In the genomic region with DNA sequence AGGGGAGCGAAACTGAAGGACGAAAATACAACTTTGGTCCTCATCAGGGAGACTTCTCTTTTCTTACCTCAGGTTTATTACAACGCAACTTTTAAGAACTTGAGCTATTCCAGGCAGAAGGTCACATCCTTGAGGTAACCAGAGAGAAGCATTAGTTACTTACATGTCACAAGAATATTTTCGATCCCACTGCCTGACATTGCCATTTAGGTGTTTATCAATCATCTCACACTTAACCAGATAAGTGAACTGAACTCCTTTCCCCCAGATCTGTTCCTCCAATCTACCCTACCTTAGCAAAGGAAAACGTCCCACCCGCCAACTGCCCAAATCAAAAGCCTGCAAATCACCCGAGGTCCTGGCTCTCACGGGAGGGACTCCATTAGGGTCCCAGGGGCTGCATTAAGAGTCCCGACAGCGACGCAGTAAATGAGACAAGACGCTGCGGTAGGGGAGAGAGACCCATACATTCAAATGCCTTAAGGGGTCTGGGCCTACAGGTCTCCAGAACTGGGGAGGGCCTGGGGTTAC, we compare ENCODE assay signal across 8 cellular contexts.
DNase-seq lines count a peak whose midpoint lies in the region; ATAC-seq lines count a peak whose summit lies in the region.

No MANE protein-coding gene starts in this region.

- H3K36me3 ChIP-seq in iPS DF 6.9 (ENCODE audit: control insufficient read depth, insufficient read depth, low read length), result no peaks in the 10 kb centered on the region

- no peaks in the 10 kb centered on the region; the same call in 1 of the 2 replicates for H3K9me3 ChIP-seq in iPS DF 6.9 (ENCODE audit: control insufficient read depth, insufficient read depth, low read length)

- no CpG with 5 or more reads among the region's 13 CpGs for WGBS in iPS DF 6.9 (ENCODE audit: insufficient coverage, insufficient read length)

- H3K4me3 Mint-ChIP-seq in stimulated activated memory B cell treated with anti-CD40 and anti-IgM and Interleukin-4, amounts not matched to agents 10 μg/mL and 1 μg/mL and 100 μg/mL, for 72 hours, result peak overlapping the region; percentile 82

- ATAC-seq in stimulated activated memory B cell treated with anti-CD40 and anti-IgM and Interleukin-4, amounts not matched to agents 10 μg/mL and 1 μg/mL and 100 μg/mL, for 72 hours, result no peak
- ATAC-seq in GM18520 (IDR thresholded peaks at IDR 0.05; ENCODE audit: unreplicated experiment), result no peak
- ATAC-seq in HG03457 (IDR thresholded peaks at IDR 0.05; ENCODE audit: unreplicated experiment), result no peak

- peak overlapping the region; percentile 71; the same call in 1 of the 2 replicates for H3K4me3 ChIP-seq in iPS DF 6.9 (ENCODE audit: low read length)

- H3K27me3 ChIP-seq in iPS DF 6.9 (ENCODE audit: control insufficient read depth, insufficient read depth, low read length), result no peaks in the 10 kb centered on the region

- H3K27ac Mint-ChIP-seq in stimulated activated memory B cell treated with anti-CD40 and anti-IgM and Interleukin-4, amounts not matched to agents 10 μg/mL and 1 μg/mL and 100 μg/mL, for 72 hours, result peak overlapping the region; percentile 54

- H3K4me1 ChIP-seq in iPS DF 6.9 (ENCODE audit: control insufficient read depth, insufficient read depth, low read length), result no peaks in the 10 kb centered on the region

- peaks cover 11% of the 10 kb centered on the region for H3K9me3 Mint-ChIP-seq in stimulated activated memory B cell treated with anti-CD40 and anti-IgM and Interleukin-4, amounts not matched to agents 10 μg/mL and 1 μg/mL and 100 μg/mL, for 72 hours

- no peak overlapping the region for H3K27ac ChIP-seq in iPS DF 6.9 (ENCODE audit: low read length)

- peaks cover 22% of the 10 kb centered on the region for H3K4me1 Mint-ChIP-seq in stimulated activated memory B cell treated with anti-CD40 and anti-IgM and Interleukin-4, amounts not matched to agents 10 μg/mL and 1 μg/mL and 100 μg/mL, for 72 hours

- H3K27me3 Mint-ChIP-seq in stimulated activated memory B cell treated with anti-CD40 and anti-IgM and Interleukin-4, amounts not matched to agents 10 μg/mL and 1 μg/mL and 100 μg/mL, for 72 hours, result no peaks in the 10 kb centered on the region

- DNase-seq in NCI-H1436 (lab: John Stamatoyannopoulos, UW), result peak; percentile 2
- no peak for DNase-seq in NCI-H1436 treated with DMSO at 0.1 percent for 48 hours (lab: John Stamatoyannopoulos, UW)
- peak; percentile 50 for DNase-seq in UCSD-AML1 (lab: John Stamatoyannopoulos, UW; ENCODE audit: unreplicated experiment)
- no peak for DNase-seq in iPS DF 6.9 (ENCODE audit: low read depth, low spot score)
- no peak for DNase-seq in NCI-H524 treated with DMSO at 0.1 percent for 48 hours (lab: John Stamatoyannopoulos, UW)

- H3K36me3 Mint-ChIP-seq in stimulated activated memory B cell treated with anti-CD40 and anti-IgM and Interleukin-4, amounts not matched to agents 10 μg/mL and 1 μg/mL and 100 μg/mL, for 72 hours, result peaks cover 22% of the 10 kb centered on the region

Comparison
In these comparisons a context has a peak if more than half of its experiments do, and no peak if none do; other contexts are left out.
1. DNase-seq: peak in NCI-H1436 (single experiment) and UCSD-AML1 (single experiment); none in NCI-H1436 treated with DMSO at 0.1 percent for 48 hours (single experiment), iPS DF 6.9 (single experiment) and NCI-H524 treated with DMSO at 0.1 percent for 48 hours (single experiment).